ENCODE assay signal across 12 cellular contexts in the genomic region with DNA sequence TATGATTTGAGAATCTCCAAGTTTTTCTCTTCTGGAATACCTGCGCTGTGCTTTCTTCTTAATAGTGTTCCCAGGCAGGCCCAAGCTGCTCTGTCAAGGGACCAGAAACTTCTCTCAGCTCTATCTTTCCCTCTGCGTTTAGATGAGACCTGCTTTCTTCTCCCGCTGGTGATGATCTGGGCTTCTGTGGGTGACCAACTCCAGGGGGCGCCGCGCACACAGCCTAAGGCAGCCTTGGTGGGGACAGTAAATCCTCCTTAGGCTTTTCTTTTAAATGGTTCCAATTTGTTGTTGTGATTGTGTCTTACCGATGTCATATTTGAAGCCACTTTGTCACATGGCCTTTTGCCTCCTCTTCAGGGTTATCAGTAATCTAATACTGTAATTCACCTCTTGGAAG.
A peak's percentile ranks its signal among the peaks of the same experiment; 100 is the strongest.
DNase-seq lines count a peak whose midpoint lies in the region; ATAC-seq, FAIRE-seq and TF ChIP-seq lines count a peak whose summit lies in the region.
"Had no signal": no experiment of that assay in that cellular context is flagged by ENCODE, and none has a peak within 500 bp of the region (broad histone marks: within the 10 kb centered on the region; RNA-seq: fewer than 3 reads in every experiment).

No MANE protein-coding gene starts in this region.

- H3K4me1 Mint-ChIP-seq in activated CD8-positive, alpha-beta T cell treated with anti-CD3 and anti-CD28 coated beads for 36 hours (ENCODE audit: low read depth), result peaks cover 10% of the 10 kb centered on the region

- in situ Hi-C loops in GM13977 (cut with MboI; ENCODE audit: low pct_unique_long_range_greater_than_20kb, low sequenced_read_pairs, unreplicated experiment), result no loop called here

- H3K9ac ChIP-seq in keratinocyte (ENCODE audit: control insufficient read depth, extremely low read depth, insufficient read depth, low read length), result no peak overlapping the region

- H3K9me3 Mint-ChIP-seq in activated CD8-positive, alpha-beta T cell treated with anti-CD3 and anti-CD28 coated beads for 36 hours, result no peaks in the 10 kb centered on the region
- H3K9me3 Mint-ChIP-seq: brain had no signal

- no peak overlapping the region for H3K4me2 ChIP-seq in keratinocyte (ENCODE audit: control insufficient read depth, extremely low read depth, insufficient read depth, low read depth, low read length)

- TF ChIP-seq CTCF in GM13977 (IDR thresholded peaks at IDR 0.05; ENCODE audit: extremely low read depth, insufficient read depth, missing control alignments) (peak; percentile 27), keratinocyte (optimal IDR thresholded peaks at IDR 0.05 in 1 of 3, IDR thresholded peaks at IDR 0.05 in 1 of 3, conservative IDR thresholded peaks at IDR 0.05 in 1 of 3; ENCODE audit: extremely low read depth in 1 of 3, insufficient read depth in 2 of 3, low read length in 3 of 3) (peak in 2 of 3 experiments; percentile 16 to 23), suprapubic skin (IDR thresholded peaks at IDR 0.05) (no peak)
- peak; percentile 52 for TF ChIP-seq CTCF in activated CD8-positive, alpha-beta T cell treated with anti-CD3 and anti-CD28 coated beads for 36 hours (IDR thresholded peaks at IDR 0.05)

- H3K27ac Mint-ChIP-seq in activated CD8-positive, alpha-beta T cell treated with anti-CD3 and anti-CD28 coated beads for 36 hours, result no peak overlapping the region

- H3K36me3 ChIP-seq in keratinocyte (ENCODE audit: control insufficient read depth in 2 of 2, extremely low read depth in 1 of 2, insufficient read depth in 2 of 2, low read length in 2 of 2), result no peaks in the 10 kb centered on the region
- no peaks in the 10 kb centered on the region for H3K36me3 ChIP-seq in suprapubic skin
- H3K36me3 ChIP-seq: SJSA1 had no signal

- H3K4me1 ChIP-seq in keratinocyte (ENCODE audit: control insufficient read depth, extremely low read depth, insufficient read depth, low read length) (peaks cover 17% of the 10 kb centered on the region), suprapubic skin (peaks cover 11% of the 10 kb centered on the region)
- H3K4me1 ChIP-seq: SJSA1 had no signal

- peaks cover 49% of the 10 kb centered on the region for H3K27me3 Mint-ChIP-seq in activated CD8-positive, alpha-beta T cell treated with anti-CD3 and anti-CD28 coated beads for 36 hours
- H3K27me3 Mint-ChIP-seq: brain had no signal

- DNase-seq in NCI-H82 (lab: John Stamatoyannopoulos, UW), result peak; percentile 44
- no peak for DNase-seq in NCI-H82 treated with DMSO at 0.1 percent for 48 hours (lab: John Stamatoyannopoulos, UW; ENCODE audit: unreplicated experiment)
- no peak for DNase-seq in GM13977 (ENCODE audit: low spot score)
- peak; percentile 51 for DNase-seq in activated CD8-positive, alpha-beta T cell treated with anti-CD3 and anti-CD28 coated beads for 36 hours
- DNase-seq in keratinocyte (ENCODE audit: low read depth, low spot score), result no peak
- no peak for DNase-seq in effector CD4-positive, alpha-beta T cell
- no peak for DNase-seq in suprapubic skin (ENCODE audit: low spot score in 2 of 2)
- DNase-seq in NCI-H146 (lab: John Stamatoyannopoulos, UW), result no peak
- DNase-seq: activated CD8-positive, alpha-beta memory T cell treated with anti-CD3 and anti-CD28 coated beads for 24 hours; NCI-H2029 had no signal

- H3K9me3 ChIP-seq in keratinocyte (ENCODE audit: control insufficient read depth, low read depth, low read length) (no peaks in the 10 kb centered on the region), suprapubic skin (no peaks in the 10 kb centered on the region)
- H3K9me3 ChIP-seq: SJSA1 had no signal

- H3K4me3 Mint-ChIP-seq in activated CD8-positive, alpha-beta T cell treated with anti-CD3 and anti-CD28 coated beads for 36 hours, result no peak overlapping the region
- H3K4me3 Mint-ChIP-seq: brain had no signal

- H3K9me1 ChIP-seq in keratinocyte (ENCODE audit: control insufficient read depth, extremely low read depth, insufficient read depth, low read length), result no peaks in the 10 kb centered on the region

- H4K20me1 ChIP-seq in keratinocyte (ENCODE audit: control insufficient read depth, extremely low read depth, insufficient read depth, low read length), result no peaks in the 10 kb centered on the region

- dilution Hi-C loops in keratinocyte (cut with MboI; ENCODE audit: extremely low pct_ligation_motif_present, low sequenced_read_pairs), result no loop called here

- WGBS in suprapubic skin, result 81% methylated on average over 7 of the region's 7 CpGs

- CTCF ChIA-PET in activated CD8-positive, alpha-beta T cell treated with anti-CD3 and anti-CD28 coated beads for 36 hours (lab: Charles Lee), result interaction anchor here (1.2 to 1.8 kb wide), 4 partner anchors 19 to 819 kb away, joined by 3 to 8 read pairs (median 4); no protein-coding TSS in a partner anchor

- H3K27ac ChIP-seq in keratinocyte (ENCODE audit: control insufficient read depth, insufficient read depth, low read length), result no peak overlapping the region
- no peak overlapping the region for H3K27ac ChIP-seq in suprapubic skin
- H3K27ac ChIP-seq: SJSA1 had no signal

- H3K79me2 ChIP-seq in keratinocyte (ENCODE audit: control insufficient read depth, insufficient read depth, low read length), result no peaks in the 10 kb centered on the region

- POLR2A ChIA-PET in activated CD8-positive, alpha-beta T cell treated with anti-CD3 and anti-CD28 coated beads for 36 hours (lab: Charles Lee), result no interaction called here

- no peak for FAIRE-seq in keratinocyte (lab: Jason Lieb, UNC)

- ATAC-seq in activated CD8-positive, alpha-beta T cell treated with anti-CD3 and anti-CD28 coated beads for 36 hours, result no peak

- no peaks in the 10 kb centered on the region for H3K27me3 ChIP-seq in keratinocyte (ENCODE audit: control insufficient read depth, extremely low read depth, insufficient read depth, low read length)
- no peaks in the 10 kb centered on the region for H3K27me3 ChIP-seq in suprapubic skin
- H3K27me3 ChIP-seq: SJSA1 had no signal

- H3K4me3 ChIP-seq in keratinocyte (ENCODE audit: control insufficient read depth in 2 of 3, extremely low read depth in 1 of 3, insufficient read depth in 2 of 3, low read depth in 1 of 3, low read length in 3 of 3), result no peak overlapping the region
- no peak overlapping the region for H3K4me3 ChIP-seq in suprapubic skin
- H3K4me3 ChIP-seq: SJSA1 had no signal

- no peak overlapping the region for H2AFZ ChIP-seq in keratinocyte (ENCODE audit: control insufficient read depth, low read length)

- no peaks in the 10 kb centered on the region for H3K36me3 Mint-ChIP-seq in activated CD8-positive, alpha-beta T cell treated with anti-CD3 and anti-CD28 coated beads for 36 hours (ENCODE audit: low read depth)
- H3K36me3 Mint-ChIP-seq: brain had no signal

- no peak for TF ChIP-seq EP300 in suprapubic skin (IDR thresholded peaks at IDR 0.05)

- TF ChIP-seq POLR2A in suprapubic skin (IDR thresholded peaks at IDR 0.05), result no peak

- intact Hi-C loops in activated CD8-positive, alpha-beta T cell treated with anti-CD3 and anti-CD28 coated beads for 36 hours (cut with micrococcal nuclease), result loop anchor here (10.0 kb wide), 1 partner anchor 641 kb away; no protein-coding TSS in a partner anchor

Comparison
In these comparisons a context has a peak if more than half of its experiments do, and no peak if none do; other contexts are left out.
1. DNase-seq: peak in NCI-H82 (single experiment) and activated CD8-positive, alpha-beta T cell treated with anti-CD3 and anti-CD28 coated beads for 36 hours (single experiment); none in NCI-H82 treated with DMSO at 0.1 percent for 48 hours (single experiment), GM13977 (single experiment), keratinocyte (single experiment), effector CD4-positive, alpha-beta T cell (single experiment), suprapubic skin (0 of 2) and NCI-H146 (single experiment).
2. CTCF ChIP-seq: peak in GM13977 (single experiment), activated CD8-positive, alpha-beta T cell treated with anti-CD3 and anti-CD28 coated beads for 36 hours (single experiment) and keratinocyte (2 of 3); none in suprapubic skin (0 of 2).